In genomic region chr3:138846350-138846756, GRCh38 we compare ENCODE assay signal across 2 cellular contexts.
A peak's percentile ranks its signal among the peaks of the same experiment; 100 is the strongest.
TF ChIP-seq lines count a peak whose summit lies in the region.

No MANE protein-coding gene starts in this region.

TF ChIP-seq in WTC11, 78 proteins besides CTCF, POLR2A, EP300 and RAD21:
- TF ChIP-seq TEAD1 (CRISPR knock-in tag; IDR thresholded peaks at IDR 0.05) (0 out of 2 replicates have a peak, but pooled peaks have one; percentile 6), SMAD4 (CRISPR knock-in tag; IDR thresholded peaks at IDR 0.05) (no peak), SP1 (CRISPR knock-in tag; conservative IDR thresholded peaks at IDR 0.05) (0 out of 2 replicates have a peak, but pooled peaks have one; percentile 7)
TF ChIP-seq in WTC11: peak in this region for 2.

TF ChIP-seq in HepG2, 621 proteins besides CTCF, POLR2A, EP300 and RAD21 (continued from another document):
- TF ChIP-seq CEBPG (CRISPR knock-in tag; IDR thresholded peaks at IDR 0.05) (peak; percentile 82), CEBPB (IDR thresholded peaks at IDR 0.05; ENCODE audit: borderline replicate concordance, low read depth, low read length) (peak; percentile 72), MED1 (CRISPR knock-in tag; IDR thresholded peaks at IDR 0.05) (no peak; the same call in 1 of the 2 replicates), PHF21A (CRISPR knock-in tag; IDR thresholded peaks at IDR 0.05) (0 out of 2 replicates have a peak, but pooled peaks have one; percentile 28), ZFP37 (CRISPR knock-in tag; IDR thresholded peaks at IDR 0.05; ENCODE audit: borderline replicate concordance) (0 out of 2 replicates have a peak, but pooled peaks have one; percentile 2), ZNF629 (CRISPR knock-in tag; conservative IDR thresholded peaks at IDR 0.05) (0 out of 2 replicates have a peak, but pooled peaks have one; percentile 2), PAXIP1 (CRISPR knock-in tag; conservative IDR thresholded peaks at IDR 0.05) (peak; percentile 34; the same call in 1 of the 2 replicates)
- TF ChIP-seq, protein P1, sequence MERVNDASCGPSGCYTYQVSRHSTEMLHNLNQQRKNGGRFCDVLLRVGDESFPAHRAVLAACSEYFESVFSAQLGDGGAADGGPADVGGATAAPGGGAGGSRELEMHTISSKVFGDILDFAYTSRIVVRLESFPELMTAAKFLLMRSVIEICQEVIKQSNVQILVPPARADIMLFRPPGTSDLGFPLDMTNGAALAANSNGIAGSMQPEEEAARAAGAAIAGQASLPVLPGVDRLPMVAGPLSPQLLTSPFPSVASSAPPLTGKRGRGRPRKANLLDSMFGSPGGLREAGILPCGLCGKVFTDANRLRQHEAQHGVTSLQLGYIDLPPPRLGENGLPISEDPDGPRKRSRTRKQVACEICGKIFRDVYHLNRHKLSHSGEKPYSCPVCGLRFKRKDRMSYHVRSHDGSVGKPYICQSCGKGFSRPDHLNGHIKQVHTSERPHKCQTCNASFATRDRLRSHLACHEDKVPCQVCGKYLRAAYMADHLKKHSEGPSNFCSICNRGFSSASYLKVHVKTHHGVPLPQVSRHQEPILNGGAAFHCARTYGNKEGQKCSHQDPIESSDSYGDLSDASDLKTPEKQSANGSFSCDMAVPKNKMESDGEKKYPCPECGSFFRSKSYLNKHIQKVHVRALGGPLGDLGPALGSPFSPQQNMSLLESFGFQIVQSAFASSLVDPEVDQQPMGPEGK (CRISPR knock-in tag; IDR thresholded peaks at IDR 0.05) = 0 out of 2 replicates have a peak, but pooled peaks have one; percentile 28
